Comparison of ENCODE assay signal across 21 cellular contexts in genomic region chr16:63813862-63814261, GRCh38.
"Had no signal": no experiment of that assay in that cellular context is flagged by ENCODE, and none has a peak within 500 bp of the region (broad histone marks: within the 10 kb centered on the region; RNA-seq: fewer than 3 reads in every experiment).

No MANE protein-coding gene starts in this region.

- H3K4me1 ChIP-seq: pancreas, psoas muscle, right lobe of liver, sigmoid colon, stomach, tibial artery, transverse colon, upper lobe of right lung, uterus had no signal

- DNase-seq: naive thymus-derived CD8-positive, alpha-beta T cell; nephron progenitor cell; nucleus accumbens; pancreas; psoas muscle; right cardiac atrium; right lobe of liver; sigmoid colon; small intestine; stimulated activated CD4-positive, alpha-beta T cell treated with anti-CD3 and anti-CD28 coated beads, Interleukin-15, amount 100 ng/mL, for 24 hours; stimulated activated CD4-positive, alpha-beta T cell treated with anti-CD3 and anti-CD28 coated beads, Interleukin-2, amount 100 ng/mL, for 24 hours; stimulated activated CD4-positive, alpha-beta T cell treated with anti-CD3 and anti-CD28 coated beads, Interleukin-2, amount 100 ng/mL, for 48 hours; stimulated activated CD4-positive, alpha-beta T cell treated with anti-CD3 and anti-CD28 coated beads, Interleukin-4, amount 100 ng/mL, for 24 hours; stimulated activated naive B cell treated with anti-CD40 and anti-IgM and Interleukin-4, amounts not matched to agents 10 μg/mL and 1 μg/mL and 100 μg/mL, for 72 hours; stimulated activated naive CD4-positive, alpha-beta T cell treated with Interleukin-2 at 50 U/mL for 16 hours; stomach; tibial artery; transverse colon; upper lobe of right lung; uterus had no signal

- H3K27me3 ChIP-seq: neutrophil, pancreas, right lobe of liver, sigmoid colon, stomach, tibial artery, transverse colon, upper lobe of right lung, uterus had no signal

- H3K9me3 ChIP-seq: neutrophil, pancreas, psoas muscle, right lobe of liver, sigmoid colon, stomach, tibial artery, upper lobe of right lung, uterus had no signal

- H3K36me3 ChIP-seq: neutrophil, pancreas, right lobe of liver, sigmoid colon, stomach, tibial artery, transverse colon, upper lobe of right lung, uterus had no signal

- H3K27ac ChIP-seq: neutrophil, pancreas, psoas muscle, right lobe of liver, sigmoid colon, stomach, tibial artery, transverse colon, upper lobe of right lung, uterus had no signal

- H3K4me3 ChIP-seq: pancreas, psoas muscle, right lobe of liver, sigmoid colon, stomach, tibial artery, transverse colon, upper lobe of right lung, uterus had no signal
